In genomic region chr17:47701603-47702002, GRCh38 we compare ENCODE assay signal across 17 cellular contexts. TPM values are rescaled to one million over a fixed set of nuclear protein-coding genes. Genes with fewer than 3 reads are reported as not detected.
DNase-seq lines count a peak whose midpoint lies in the region; ATAC-seq and TF ChIP-seq lines count a peak whose summit lies in the region.
"Had no signal": no experiment of that assay in that cellular context is flagged by ENCODE, and none has a peak within 500 bp of the region (broad histone marks: within the 10 kb centered on the region; RNA-seq: fewer than 3 reads in every experiment).

No MANE protein-coding gene starts in this region.

- H2AFZ ChIP-seq in MM.1S (ENCODE audit: low read length): no peak overlapping the region
- H2AFZ ChIP-seq: parathyroid adenoma had no signal

- H3K9me3 ChIP-seq in MM.1S (replicated peaks; ENCODE audit: insufficient read depth, low read length): no peaks in the 10 kb centered on the region
- H3K9me3 ChIP-seq: HAP-1, Peyer's patch, thoracic aorta had no signal

- H3K9me2 ChIP-seq in MM.1S (replicated peaks; ENCODE audit: insufficient read depth, low read length): no peaks in the 10 kb centered on the region

- CTCF ChIA-PET in T-cell (lab: Charles Lee): interaction anchor here in 1 of 2 donors (0.8 to 2.1 kb wide), 3 partner anchors 17 to 40 kb away, joined by 3 to 7 read pairs (median 6); no protein-coding TSS in a partner anchor

- H3F3A ChIP-seq in MM.1S (ENCODE audit: insufficient read depth, low read length): no peaks in the 10 kb centered on the region

- peak overlapping the region; percentile 77 for H3K4me3 Mint-ChIP-seq in activated T-cell treated with anti-CD3 and anti-CD28 coated beads, Interleukin-2, amount 50 U/mL, for 4 hours
- peak overlapping the region; percentile 38 to 80 (median 59) for H3K4me3 Mint-ChIP-seq in T-cell
- peak overlapping the region; percentile 76 for H3K4me3 Mint-ChIP-seq in stimulated activated effector memory CD8-positive, alpha-beta T cell treated with anti-CD3 and anti-CD28 coated beads, Interleukin-12 subunit alpha, Interleukin-12 subunit beta, amount 100 ng/mL, for 72 hours
- H3K4me3 Mint-ChIP-seq: mesothelial cell of epicardium had no signal

- POLR2A ChIA-PET in T-cell (lab: Charles Lee): interaction anchor here in 1 of 2 donors (0.5 kb wide), 1 partner anchor 38 kb away, joined by 3 read pairs; no protein-coding TSS in a partner anchor

- H3K9me3 Mint-ChIP-seq in activated T-cell treated with anti-CD3 and anti-CD28 coated beads, Interleukin-2, amount 50 U/mL, for 4 hours: no peaks in the 10 kb centered on the region
- H3K9me3 Mint-ChIP-seq in T-cell: no peaks in the 10 kb centered on the region
- H3K9me3 Mint-ChIP-seq in stimulated activated effector memory CD8-positive, alpha-beta T cell treated with anti-CD3 and anti-CD28 coated beads, Interleukin-12 subunit alpha, Interleukin-12 subunit beta, amount 100 ng/mL, for 72 hours: no peaks in the 10 kb centered on the region
- H3K9me3 Mint-ChIP-seq: mesothelial cell of epicardium had no signal

- no peaks in the 10 kb centered on the region for H3K36me3 ChIP-seq in MM.1S (replicated peaks; ENCODE audit: insufficient read depth, low read length)
- H3K36me3 ChIP-seq: Peyer's patch had no signal

- ATAC-seq in activated T-cell treated with anti-CD3 and anti-CD28 coated beads, Interleukin-2, amount 50 U/mL, for 4 hours: no peak
- no peak for ATAC-seq in T-cell (replicated peaks in 1 of 4)
- no peak for ATAC-seq in stimulated activated effector memory CD8-positive, alpha-beta T cell treated with anti-CD3 and anti-CD28 coated beads, Interleukin-12 subunit alpha, Interleukin-12 subunit beta, amount 100 ng/mL, for 72 hours
- no peak for ATAC-seq in left lobe of liver

- no peak overlapping the region for H3K27ac ChIP-seq in MM.1S (ENCODE audit: low read length)
- H3K27ac ChIP-seq: parathyroid adenoma, thoracic aorta had no signal

- H3K79me2 ChIP-seq in MM.1S (ENCODE audit: low read length): no peaks in the 10 kb centered on the region
- H3K79me2 ChIP-seq: parathyroid adenoma had no signal

- H4K20me1 ChIP-seq in MM.1S (ENCODE audit: insufficient read depth, low read length): no peaks in the 10 kb centered on the region

- peaks cover 81% of the 10 kb centered on the region for H3K4me1 Mint-ChIP-seq in activated T-cell treated with anti-CD3 and anti-CD28 coated beads, Interleukin-2, amount 50 U/mL, for 4 hours (ENCODE audit: low read depth)
- peaks cover 60 to 77% (median 61%) of the 10 kb centered on the region in 3 donors for H3K4me1 Mint-ChIP-seq in T-cell
- H3K4me1 Mint-ChIP-seq in stimulated activated effector memory CD8-positive, alpha-beta T cell treated with anti-CD3 and anti-CD28 coated beads, Interleukin-12 subunit alpha, Interleukin-12 subunit beta, amount 100 ng/mL, for 72 hours: peaks cover 91% of the 10 kb centered on the region

- H3K4me2 ChIP-seq in MM.1S (ENCODE audit: low read depth, low read length): no peak overlapping the region

- no peak overlapping the region for H3K9ac ChIP-seq in MM.1S (ENCODE audit: low read length)
- H3K9ac ChIP-seq: parathyroid adenoma had no signal

- no peaks in the 10 kb centered on the region for H3K27me3 Mint-ChIP-seq in activated T-cell treated with anti-CD3 and anti-CD28 coated beads, Interleukin-2, amount 50 U/mL, for 4 hours (ENCODE audit: low read depth)
- H3K27me3 Mint-ChIP-seq in T-cell: no peaks in the 10 kb centered on the region

- peak overlapping the region; percentile 80 to 84 for H3K27ac Mint-ChIP-seq in T-cell
- H3K27ac Mint-ChIP-seq in stimulated activated effector memory CD8-positive, alpha-beta T cell treated with anti-CD3 and anti-CD28 coated beads, Interleukin-12 subunit alpha, Interleukin-12 subunit beta, amount 100 ng/mL, for 72 hours: peak overlapping the region; percentile 95
- H3K27ac Mint-ChIP-seq: mesothelial cell of epicardium had no signal

- no peak for DNase-seq in activated T-cell treated with anti-CD3 and anti-CD28 coated beads, Interleukin-2, amount 50 U/mL, for 4 hours
- no peak for DNase-seq in activated T-cell treated with anti-CD3 and anti-CD28 coated beads, Interleukin-2, amount 50 U/mL, for 1 hour
- no peak for DNase-seq in T-cell
- DNase-seq in ecto neural progenitor cell (ENCODE audit: low spot score): peak; percentile 88
- DNase-seq in stimulated activated effector memory CD8-positive, alpha-beta T cell treated with anti-CD3 and anti-CD28 coated beads, Interleukin-12 subunit alpha, Interleukin-12 subunit beta, amount 100 ng/mL, for 72 hours (ENCODE audit: low spot score in 2 of 2): peak in 1 of 2 donors; percentile 62
- DNase-seq in MM.1S: no peak
- DNase-seq in left lobe of liver (ENCODE audit: low spot score): no peak
- no peak for DNase-seq in dedifferentiated amniotic fluid mesenchymal stem cell (ENCODE audit: extremely low spot score)
- DNase-seq: DMS153, KG1, NCI-H1436, NCI-H510A had no signal

- H3K4me1 ChIP-seq in MM.1S (ENCODE audit: low read length): peaks cover 9% of the 10 kb centered on the region
- H3K4me1 ChIP-seq: HAP-1, parathyroid adenoma had no signal

- no peak overlapping the region for H3K4me3 ChIP-seq in MM.1S (ENCODE audit: low read length)
- H3K4me3 ChIP-seq: HAP-1, Peyer's patch, thoracic aorta had no signal

- H3K36me3 Mint-ChIP-seq in activated T-cell treated with anti-CD3 and anti-CD28 coated beads, Interleukin-2, amount 50 U/mL, for 4 hours (ENCODE audit: insufficient read depth): peaks cover 20% of the 10 kb centered on the region
- no peaks in the 10 kb centered on the region for H3K36me3 Mint-ChIP-seq in T-cell
- H3K36me3 Mint-ChIP-seq in stimulated activated effector memory CD8-positive, alpha-beta T cell treated with anti-CD3 and anti-CD28 coated beads, Interleukin-12 subunit alpha, Interleukin-12 subunit beta, amount 100 ng/mL, for 72 hours: peaks cover 68% of the 10 kb centered on the region

- peaks cover 14% of the 10 kb centered on the region for H3K27me3 ChIP-seq in MM.1S (replicated peaks; ENCODE audit: insufficient read depth, low read length)
- H3K27me3 ChIP-seq: Peyer's patch had no signal

- no peak for TF ChIP-seq CTCF in MM.1S (IDR thresholded peaks at IDR 0.05; ENCODE audit: low read length)

RNA-seq across cellular contexts. Expression of gene TBKBP1, which starts 7.6 kb away (rescaled TPM):
- total RNA-seq in activated T-cell treated with anti-CD3 and anti-CD28 coated beads, Interleukin-2, amount 50 U/mL, for 4 hours: 10 to 100 TPM; 24.4 to 34.7 (median 24.6) TPM
- total RNA-seq in T-cell (10 to 100 TPM in 1 of 5 donors, 1 to 10 TPM in 4; 4.5 to 20.5 (median 7.2) TPM), left lobe of liver (2.2 TPM)

RNA-seq across cellular contexts. Expression of gene TBX21, which starts 31.4 kb away (rescaled TPM):
- total RNA-seq in activated T-cell treated with anti-CD3 and anti-CD28 coated beads, Interleukin-2, amount 50 U/mL, for 4 hours: 100 to 1,000 TPM in 2 of 3 donors, 10 to 100 TPM in 1; 77.8 to 111 (median 101) TPM
- total RNA-seq in T-cell: 10 to 100 TPM in 4 of 5 donors, 1 to 10 TPM in 1; 7.9 to 37.3 (median 20.8) TPM
- total RNA-seq in left lobe of liver: 0.38 TPM
- total RNA-seq: mesothelial cell of epicardium had no signal

RNA-seq across cellular contexts. Expression of gene KPNB1, which starts 51.9 kb away (rescaled TPM):
- total RNA-seq in activated T-cell treated with anti-CD3 and anti-CD28 coated beads, Interleukin-2, amount 50 U/mL, for 4 hours: 100 to 1,000 TPM; 916 to 992 (median 944) TPM
- total RNA-seq in T-cell (100 to 1,000 TPM; 216 to 262 (median 240) TPM), left lobe of liver (79.3 TPM)
